In the genomic region with DNA sequence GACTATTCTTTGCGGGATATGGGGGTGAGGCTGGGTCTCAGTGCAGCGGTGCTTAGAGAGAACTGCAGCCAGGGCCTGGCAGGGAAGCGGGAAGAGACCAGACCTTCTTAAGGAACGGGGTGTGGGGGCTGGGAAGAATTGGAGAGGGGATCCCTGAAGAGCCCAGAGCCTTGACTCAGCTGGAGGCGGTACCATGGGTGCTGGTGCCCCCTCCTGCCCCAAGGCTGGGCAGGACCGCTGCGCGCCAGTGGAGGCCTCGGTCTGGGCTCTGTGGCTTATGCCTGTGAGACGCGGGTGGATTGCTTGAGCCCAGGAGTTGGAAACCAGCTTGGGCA, we compare ENCODE assay signal across 8 cellular contexts. TPM values are rescaled to one million over a fixed set of nuclear protein-coding genes. Genes with fewer than 3 reads are reported as not detected.
DNase-seq lines count a peak whose midpoint lies in the region; ATAC-seq, FAIRE-seq and TF ChIP-seq lines count a peak whose summit lies in the region.
"Had no signal": no experiment of that assay in that cellular context is flagged by ENCODE, and none has a peak within 500 bp of the region (broad histone marks: within the 10 kb centered on the region; RNA-seq: fewer than 3 reads in every experiment).

No MANE protein-coding gene starts in this region.

- H3K9me3 ChIP-seq in T-helper 17 cell (ENCODE audit: control insufficient read depth, low read length, poor library complexity, severe bottlenecking) (no peaks in the 10 kb centered on the region), kidney (ENCODE audit: control insufficient read depth in 1 of 2, low read length in 2 of 2) (no peaks in the 10 kb centered on the region)

- no peak for ATAC-seq in T-helper 17 cell
- no peak for ATAC-seq in activated CD4-positive, CD25-positive, alpha-beta regulatory T cell treated with anti-CD3 and anti-CD28 coated beads, Interleukin-2, amount 50 U/mL, for 24 hours

- H3K27ac Mint-ChIP-seq in T-helper 17 cell = peak overlapping the region; percentile 98

- H3K9ac ChIP-seq in kidney (ENCODE audit: low read length in 2 of 2) = no peak overlapping the region

- H3K36me3 ChIP-seq in kidney (ENCODE audit: control insufficient read depth in 1 of 2, insufficient read depth in 2 of 2, low read length in 2 of 2) = peaks cover 0 to 4% of the 10 kb centered on the region in 2 donors

- peaks cover 46% of the 10 kb centered on the region for H3K4me1 Mint-ChIP-seq in T-helper 17 cell

- intact Hi-C loops in kidney (cut with DNase I) = loop anchor here (10.0 kb wide), 1 partner anchor 153 kb away; a partner anchor contains a TSS

- peaks cover 29 to 36% of the 10 kb centered on the region in 2 donors for H3K4me1 ChIP-seq in kidney (ENCODE audit: control insufficient read depth in 1 of 2, insufficient read depth in 1 of 2, low read depth in 1 of 2, low read length in 2 of 2)

- no peaks in the 10 kb centered on the region for H3K27me3 Mint-ChIP-seq in T-helper 17 cell

- DNase-seq in AG10803 (ENCODE audit: low read depth) = peak; percentile 26
- no peak for DNase-seq in T-helper 17 cell
- peak; percentile 72 for DNase-seq in kidney
- no peak for DNase-seq in NCI-H2171 treated with DMSO at 0.1 percent for 48 hours (lab: John Stamatoyannopoulos, UW)
- DNase-seq in NCI-H1048 (lab: John Stamatoyannopoulos, UW) = no peak

- no peak overlapping the region for H3K4me3 ChIP-seq in AG10803 (ENCODE audit: low read length)
- no peak overlapping the region for H3K4me3 ChIP-seq in kidney (ENCODE audit: low read length in 2 of 2)

- no peak overlapping the region for H3K4me3 Mint-ChIP-seq in T-helper 17 cell

- H3K36me3 Mint-ChIP-seq in T-helper 17 cell (ENCODE audit: low read depth) = peaks cover 5% of the 10 kb centered on the region

- TF ChIP-seq CTCF in AG10803 (conservative IDR thresholded peaks at IDR 0.05; ENCODE audit: low read length) (no peak), kidney (IDR thresholded peaks at IDR 0.05; ENCODE audit: borderline replicate concordance, extremely low read depth, insufficient read depth) (no peak)

- FAIRE-seq in kidney (lab: Jason Lieb, UNC) = no peak
- FAIRE-seq: RCC 7860 had no signal

- no peak overlapping the region for H3K27ac ChIP-seq in kidney (ENCODE audit: low read depth in 2 of 2, low read length in 2 of 2)

RNA-seq across cellular contexts. Expression of a gene that starts 1.3 kb away (rescaled TPM):
- total RNA-seq in T-helper 17 cell (not detected), kidney (not detected)
- polyA plus RNA-seq in kidney (ENCODE audit: insufficient read depth, low read depth, low replicate concordance) = not detected
- total RNA-seq: endothelial cell of umbilical vein had no signal
- polyA plus RNA-seq: endothelial cell of umbilical vein had no signal

RNA-seq across cellular contexts. Expression of a gene that starts 1.5 kb away (rescaled TPM):
- total RNA-seq in T-helper 17 cell (100 to 1,000 TPM; 192 to 226 TPM), kidney (175 TPM)
- 336 TPM for polyA plus RNA-seq in kidney (ENCODE audit: insufficient read depth, low read depth, low replicate concordance)

RNA-seq across cellular contexts. Expression of a gene that starts 8.9 kb away (rescaled TPM):
- total RNA-seq in T-helper 17 cell (100 to 1,000 TPM; 115 to 177 TPM), kidney (70.8 TPM)
- polyA plus RNA-seq in kidney (ENCODE audit: insufficient read depth, low read depth, low replicate concordance) = 38.0 TPM

RNA-seq across cellular contexts. Expression of a gene that starts 14.5 kb away (rescaled TPM):
- total RNA-seq in T-helper 17 cell (10 to 100 TPM; 24.1 to 28.9 TPM), kidney (119 TPM)
- polyA plus RNA-seq in kidney (ENCODE audit: insufficient read depth, low read depth, low replicate concordance) = 34.2 TPM

RNA-seq across cellular contexts. Expression of a gene that starts 27.9 kb away (rescaled TPM):
- total RNA-seq in T-helper 17 cell = 10 to 100 TPM; 80.2 to 80.7 TPM
- total RNA-seq in kidney = 35.7 TPM
- 10.3 TPM for polyA plus RNA-seq in kidney (ENCODE audit: insufficient read depth, low read depth, low replicate concordance)

Comparison
In these comparisons a context has a peak if more than half of its experiments do, and no peak if none do; other contexts are left out.
1. DNase-seq: peak in AG10803 (single experiment) and kidney (single experiment); none in T-helper 17 cell (0 of 3), NCI-H2171 treated with DMSO at 0.1 percent for 48 hours (single experiment) and NCI-H1048 (single experiment).